In genomic region chr16:87956771-87957279, GRCh38 we compare ENCODE assay signal across 8 cellular contexts. TPM values are rescaled to one million over a fixed set of nuclear protein-coding genes. Genes with fewer than 3 reads are reported as not detected.
DNase-seq lines count a peak whose midpoint lies in the region; ATAC-seq and TF ChIP-seq lines count a peak whose summit lies in the region.

No MANE protein-coding gene starts in this region.

- TF ChIP-seq CTCF in SK-N-SH (IDR thresholded peaks at IDR 0.05), result peak; percentile 34
- TF ChIP-seq CTCF in neural progenitor cell (IDR thresholded peaks at IDR 0.05), result peak; percentile 30

- no peaks in the 10 kb centered on the region for H3K27me3 ChIP-seq in SK-N-SH (ENCODE audit: insufficient read depth)
- H3K27me3 ChIP-seq in neural progenitor cell, result no peaks in the 10 kb centered on the region

- H3K4me3 ChIP-seq in SK-N-SH (ENCODE audit: low read depth in 2 of 2, low read length in 1 of 2) (no peak overlapping the region; a peak in 1 of 4 replicates), neural progenitor cell (no peak overlapping the region)

- H3K9me3 ChIP-seq in SK-N-SH, result no peaks in the 10 kb centered on the region
- no peaks in the 10 kb centered on the region for H3K9me3 ChIP-seq in neural progenitor cell (ENCODE audit: low read depth)

- POLR2A ChIA-PET in SK-N-SH (lab: Yijun Ruan, JAX), result no interaction called here

- peaks cover 43% of the 10 kb centered on the region for H3K36me3 Mint-ChIP-seq in dendritic cell treated with granulocyte-macrophage colony-stimulating factor and Interleukin-4, amounts not matched to agents 40 ng/mL and 50 ng/mL, for 4 days (ENCODE audit: low read depth)
- H3K36me3 Mint-ChIP-seq in neural progenitor cell, result peaks cover 18% of the 10 kb centered on the region

- H3K4me2 ChIP-seq in SK-N-SH (peak overlapping the region; percentile 41; the same call in 1 of the 2 replicates), neural progenitor cell (peak overlapping the region; percentile 65)

- no peak overlapping the region; a peak in 2 of 4 replicates for H3K27ac ChIP-seq in SK-N-SH (ENCODE audit: low read depth in 2 of 2, low read length in 1 of 2)
- H3K27ac ChIP-seq in neural progenitor cell, result peak overlapping the region; percentile 83

- CTCF ChIA-PET in SK-N-SH (lab: Yijun Ruan, JAX), result interaction anchor here (1.0 to 1.6 kb wide), 3 partner anchors 9 to 479 kb away, joined by 3 to 4 read pairs (median 4); no protein-coding TSS in a partner anchor

- H3F3A ChIP-seq in SK-N-SH (replicated peaks; ENCODE audit: insufficient read depth), result peaks cover 22% of the 10 kb centered on the region
- peaks cover 14% of the 10 kb centered on the region for H3F3A ChIP-seq in neural progenitor cell (ENCODE audit: low read depth)

- intact Hi-C loops in dendritic cell treated with granulocyte-macrophage colony-stimulating factor and Interleukin-4, amounts not matched to agents 40 ng/mL and 50 ng/mL, for 4 days (cut with micrococcal nuclease), result loop anchor here (5.0 kb wide), 1 partner anchor 50 kb away; no protein-coding TSS in a partner anchor

- peak; percentile 22; the same call in 1 of the 2 replicates for TF ChIP-seq RAD21 in SK-N-SH (IDR thresholded peaks at IDR 0.05; ENCODE audit: low read length)

- H3K4me3 Mint-ChIP-seq in dendritic cell treated with granulocyte-macrophage colony-stimulating factor and Interleukin-4, amounts not matched to agents 40 ng/mL and 50 ng/mL, for 4 days, result peak overlapping the region; percentile 72
- peak overlapping the region; percentile 38 for H3K4me3 Mint-ChIP-seq in neural progenitor cell

- WGBS in SK-N-SH (ENCODE audit: low lambda C conversion rate), result 87% methylated on average over 20 of the region's 21 CpGs

- peak; percentile 49 for DNase-seq in Ammon's horn (ENCODE audit: low spot score)
- no peak for DNase-seq in SK-N-SH
- no peak for DNase-seq in neural progenitor cell (ENCODE audit: low spot score)
- DNase-seq in foreskin melanocyte, result no peak
- DNase-seq in DMS79 treated with DMSO at 0.1 percent for 48 hours (lab: John Stamatoyannopoulos, UW), result no peak

- H3K27me3 Mint-ChIP-seq in dendritic cell treated with granulocyte-macrophage colony-stimulating factor and Interleukin-4, amounts not matched to agents 40 ng/mL and 50 ng/mL, for 4 days, result no peaks in the 10 kb centered on the region
- H3K27me3 Mint-ChIP-seq in neural progenitor cell (ENCODE audit: insufficient read depth, low read depth), result no peaks in the 10 kb centered on the region

- H2AFZ ChIP-seq in SK-N-SH (ENCODE audit: low read depth) (no peak overlapping the region), neural progenitor cell (replicated peaks) (no peak overlapping the region)

- TF ChIP-seq EP300 in SK-N-SH (IDR thresholded peaks at IDR 0.05; ENCODE audit: borderline replicate concordance in 1 of 2, low read depth in 1 of 2, low read length in 1 of 2), result no peak

- H3K36me3 ChIP-seq in SK-N-SH (replicated peaks in 1 of 2; ENCODE audit: control insufficient read depth in 1 of 2, insufficient read depth in 2 of 2, low read length in 1 of 2) (peaks cover 10 to 13% of the 10 kb centered on the region in 2 experiments), neural progenitor cell (no peaks in the 10 kb centered on the region)

- H3K9me2 ChIP-seq in SK-N-SH, result no peaks in the 10 kb centered on the region

- H3K9ac ChIP-seq in SK-N-SH (no peak overlapping the region), neural progenitor cell (peak overlapping the region; percentile 58)

- H3K9me3 Mint-ChIP-seq in dendritic cell treated with granulocyte-macrophage colony-stimulating factor and Interleukin-4, amounts not matched to agents 40 ng/mL and 50 ng/mL, for 4 days, result no peaks in the 10 kb centered on the region
- no peaks in the 10 kb centered on the region for H3K9me3 Mint-ChIP-seq in neural progenitor cell

- no peaks in the 10 kb centered on the region for H4K20me1 ChIP-seq in SK-N-SH (ENCODE audit: insufficient read depth)
- H4K20me1 ChIP-seq in neural progenitor cell (ENCODE audit: low read depth), result peaks cover 66% of the 10 kb centered on the region

- H3K4me1 ChIP-seq in SK-N-SH (ENCODE audit: control insufficient read depth in 1 of 2, insufficient read depth in 2 of 2, low read depth in 1 of 2, low read length in 1 of 2) (peaks cover 27 to 31% of the 10 kb centered on the region in 2 experiments; a peak in 2 of 4 replicates), neural progenitor cell (peaks cover 22% of the 10 kb centered on the region)

- H3K4me1 Mint-ChIP-seq in dendritic cell treated with granulocyte-macrophage colony-stimulating factor and Interleukin-4, amounts not matched to agents 40 ng/mL and 50 ng/mL, for 4 days (ENCODE audit: low read depth), result peaks cover 85% of the 10 kb centered on the region
- peaks cover 37% of the 10 kb centered on the region for H3K4me1 Mint-ChIP-seq in neural progenitor cell

- peak; percentile 38 for ATAC-seq in GM19351 (IDR thresholded peaks at IDR 0.05; ENCODE audit: unreplicated experiment)
- no peak for ATAC-seq in HG02642 (IDR thresholded peaks at IDR 0.05; ENCODE audit: poor library complexity, unreplicated experiment)

- H3K27ac Mint-ChIP-seq in dendritic cell treated with granulocyte-macrophage colony-stimulating factor and Interleukin-4, amounts not matched to agents 40 ng/mL and 50 ng/mL, for 4 days, result peak overlapping the region; percentile 97
- peak overlapping the region; percentile 76 for H3K27ac Mint-ChIP-seq in neural progenitor cell

- peaks cover 87% of the 10 kb centered on the region for H3K79me2 ChIP-seq in SK-N-SH (ENCODE audit: insufficient read depth)
- H3K79me2 ChIP-seq in neural progenitor cell (ENCODE audit: low read depth), result peaks cover 100% of the 10 kb centered on the region

TF ChIP-seq in SK-N-SH, 30 proteins besides CTCF, POLR2A, EP300 and RAD21:
- no peak for TF ChIP-seq ZBTB33 (IDR thresholded peaks at IDR 0.05; ENCODE audit: borderline replicate concordance, low read depth)
- no peak for TF ChIP-seq PBX3 (IDR thresholded peaks at IDR 0.05)
- TF ChIP-seq RXRA (IDR thresholded peaks at IDR 0.05; ENCODE audit: borderline replicate concordance, low read depth), result no peak
- TF ChIP-seq USF1 (IDR thresholded peaks at IDR 0.05; ENCODE audit: borderline replicate concordance, low read depth), result no peak

RNA-seq across cellular contexts. Expression of gene BANP, which starts 5.6 kb away (rescaled TPM):
- 15.0 and 16.8 TPM in 2 replicates for polyA plus RNA-seq in SK-N-SH (2012; rRNA removed)
- 9.8 and 11.1 TPM in 2 replicates for polyA plus RNA-seq in SK-N-SH (2012; cell fraction: cytosol; rRNA removed)
- polyA plus RNA-seq in SK-N-SH (2012; cell fraction: nucleus; rRNA removed), result 42.8 and 46.7 TPM in 2 replicates
- total RNA-seq in neural progenitor cell (ENCODE audit: low replicate concordance), result 29.0 and 30.4 TPM in 2 replicates

RNA-seq across cellular contexts. Expression of gene CA5A, which starts 20.5 kb away (rescaled TPM):
- not detected in 2 replicates for polyA plus RNA-seq in SK-N-SH (2012; rRNA removed)
- polyA plus RNA-seq in SK-N-SH (2012; cell fraction: cytosol; rRNA removed), result not detected in 2 replicates
- polyA plus RNA-seq in SK-N-SH (2012; cell fraction: nucleus; rRNA removed), result not detected in 2 replicates
- total RNA-seq in neural progenitor cell (ENCODE audit: low replicate concordance), result not detected in 2 replicates
